Comparison of ENCODE assay signal across 1 cellular context in the genomic region with DNA sequence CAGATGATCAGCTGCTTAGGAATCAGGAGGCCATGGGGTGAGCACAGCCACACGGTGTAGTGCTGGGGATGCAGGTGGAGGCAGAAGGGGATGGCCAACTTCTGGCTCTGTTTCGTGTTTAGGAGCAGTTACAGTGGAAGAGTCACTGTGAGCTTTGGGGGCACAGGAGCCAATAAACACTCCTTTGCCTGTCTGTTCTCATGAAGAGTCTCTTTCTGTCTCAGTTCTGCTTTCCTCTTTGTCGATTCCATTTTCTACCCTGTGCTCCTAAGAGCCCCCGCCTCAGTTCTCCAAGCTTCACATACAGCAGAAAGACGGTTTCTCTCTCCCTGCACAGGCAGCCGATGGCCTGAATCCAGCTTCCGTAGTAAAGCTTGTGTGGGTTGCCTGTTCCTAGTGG.
TF ChIP-seq lines count a peak whose summit lies in the region.

No MANE protein-coding gene starts in this region.

TF ChIP-seq in IMR-90, 13 proteins besides CTCF, POLR2A, EP300 and RAD21:
- TF ChIP-seq CEBPB (IDR thresholded peaks at IDR 0.05; ENCODE audit: low read depth, low read length) (no peak), RCOR1 (IDR thresholded peaks at IDR 0.05; ENCODE audit: insufficient replicate concordance, low read length) (no peak), MAZ (IDR thresholded peaks at IDR 0.05; ENCODE audit: borderline replicate concordance, low read depth, low read length) (no peak), MXI1 (IDR thresholded peaks at IDR 0.05; ENCODE audit: borderline replicate concordance, low read depth, low read length) (no peak), RFX5 (IDR thresholded peaks at IDR 0.05; ENCODE audit: low read depth, low read length) (no peak), SMC3 (IDR thresholded peaks at IDR 0.05; ENCODE audit: low read depth, low read length) (no peak)
